In the genomic region with DNA sequence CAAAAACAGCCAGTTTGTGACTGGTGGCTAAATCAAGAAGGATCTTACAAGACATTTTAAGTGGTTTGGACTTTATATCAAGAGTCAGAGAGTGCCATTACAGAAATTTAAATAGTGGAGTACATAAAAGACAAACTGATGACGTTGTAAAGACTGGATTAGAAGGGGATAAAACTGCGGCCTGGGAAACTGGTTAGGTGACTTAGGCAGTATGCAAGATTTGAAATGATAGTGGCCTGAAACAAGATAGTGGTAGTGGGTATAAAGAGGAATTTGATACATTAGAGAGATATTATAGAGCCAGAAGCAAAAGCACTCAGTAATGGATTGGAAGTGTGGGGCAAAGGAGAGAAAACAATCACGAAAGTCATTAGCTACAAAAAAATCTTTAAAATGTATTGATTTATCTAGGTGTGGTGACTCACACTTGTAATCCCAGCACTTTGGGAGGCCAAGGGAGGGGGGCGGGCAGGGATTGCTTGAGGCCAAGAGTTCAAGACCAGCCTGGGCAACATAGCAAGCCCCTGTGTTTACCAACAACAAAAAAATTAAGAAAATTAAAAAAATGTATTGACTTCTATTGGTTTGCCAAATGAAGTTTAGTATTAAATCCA, we compare ENCODE assay signal across 10 cellular contexts. TPM values are rescaled to one million over a fixed set of nuclear protein-coding genes. Genes with fewer than 3 reads are reported as not detected.
DNase-seq lines count a peak whose midpoint lies in the region; TF ChIP-seq lines count a peak whose summit lies in the region.
"Had no signal": no experiment of that assay in that cellular context is flagged by ENCODE, and none has a peak within 500 bp of the region (broad histone marks: within the 10 kb centered on the region; RNA-seq: fewer than 3 reads in every experiment).

No MANE protein-coding gene starts in this region.

- no peak overlapping the region for H3K27ac ChIP-seq in CD8-positive, alpha-beta memory T cell (ENCODE audit: low read depth, low read length)
- H3K27ac ChIP-seq in GM23248: no peak overlapping the region

- peaks cover 13 to 23% (median 20%) of the 10 kb centered on the region in 3 donors for H3K4me1 Mint-ChIP-seq in CD8-positive, alpha-beta memory T cell
- peaks cover 14 to 23% (median 15%) of the 10 kb centered on the region in 3 donors for H3K4me1 Mint-ChIP-seq in IgD-negative memory B cell
- peaks cover 52% of the 10 kb centered on the region for H3K4me1 Mint-ChIP-seq in brain
- H3K4me1 Mint-ChIP-seq in nephron: peaks cover 22% of the 10 kb centered on the region

- CTCF ChIA-PET in CD8-positive, alpha-beta memory T cell (lab: Charles Lee): no interaction called here

- peaks cover 32% of the 10 kb centered on the region for H3K79me2 ChIP-seq in GM23248 (ENCODE audit: insufficient read depth)

- H3K4me3 Mint-ChIP-seq in CD8-positive, alpha-beta memory T cell: peak overlapping the region in 6 of 7 donors; percentile 12 to 96 (median 32)
- H3K4me3 Mint-ChIP-seq in IgD-negative memory B cell (peak overlapping the region in 3 of 4 donors; percentile 58 to 98 (median 61)), brain (peak overlapping the region; percentile 75 to 94 (median 90)), nephron (peak overlapping the region; percentile 73 to 86 (median 78))

- in situ Hi-C loops in GM23248 (cut with MboI): no loop called here

- no peaks in the 10 kb centered on the region for H3K36me3 ChIP-seq in CD8-positive, alpha-beta memory T cell (ENCODE audit: insufficient read depth, low read length)
- no peaks in the 10 kb centered on the region for H3K36me3 ChIP-seq in GM23248 (ENCODE audit: low read depth)

- WGBS in GM23248 (ENCODE audit: low coverage in 1 of 2, low lambda C conversion rate in 2 of 2, missing lambda C conversion rate in 2 of 2), 2 experiments: 98% methylated on average over 4 of the region's 4 CpGs

- H3K9me3 ChIP-seq in CD8-positive, alpha-beta memory T cell (ENCODE audit: low read length): no peaks in the 10 kb centered on the region
- H3K9me3 ChIP-seq in GM23248 (ENCODE audit: low read depth): no peaks in the 10 kb centered on the region

- no peak for DNase-seq in CD8-positive, alpha-beta memory T cell
- DNase-seq in GM23248 (no peak), foreskin melanocyte (no peak), NCI-H446 (lab: John Stamatoyannopoulos, UW) (no peak)
- DNase-seq in stimulated activated CD8-positive, alpha-beta memory T cell treated with anti-CD3 and anti-CD28 coated beads, Interleukin-4, amount 100 ng/mL, for 48 hours: no peak
- DNase-seq: midbrain, NCI-H226 had no signal

- no peak overlapping the region for H3K4me3 ChIP-seq in CD8-positive, alpha-beta memory T cell (ENCODE audit: low read length)
- no peak overlapping the region for H3K4me3 ChIP-seq in GM23248

- H4K20me1 ChIP-seq in GM23248 (ENCODE audit: insufficient read depth): no peaks in the 10 kb centered on the region

- POLR2A ChIA-PET in CD8-positive, alpha-beta memory T cell (lab: Charles Lee): no interaction called here

- H3F3A ChIP-seq in GM23248 (ENCODE audit: insufficient read depth): peaks cover 7% of the 10 kb centered on the region

- no peak for TF ChIP-seq CTCF in brain (conservative IDR thresholded peaks at IDR 0.05)
- TF ChIP-seq CTCF in nephron (IDR thresholded peaks at IDR 0.05; ENCODE audit: unreplicated experiment in 3 of 3): no peak

- H3K9ac ChIP-seq in GM23248: no peak overlapping the region

- peaks cover 0 to 8% (median 4%) of the 10 kb centered on the region in 3 donors for H3K36me3 Mint-ChIP-seq in CD8-positive, alpha-beta memory T cell
- H3K36me3 Mint-ChIP-seq in IgD-negative memory B cell (no peaks in the 10 kb centered on the region), brain (no peaks in the 10 kb centered on the region), nephron (ENCODE audit: low read depth) (no peaks in the 10 kb centered on the region)

- H3K27ac Mint-ChIP-seq in CD8-positive, alpha-beta memory T cell: peak overlapping the region in 1 of 8 donors; percentile 46
- H3K27ac Mint-ChIP-seq in IgD-negative memory B cell (peak overlapping the region in 1 of 3 donors; percentile 46), brain (peak overlapping the region in 4 of 5 experiments; percentile 5 to 71 (median 24)), nephron (peak overlapping the region; percentile 10 to 53 (median 48))

- H3K9me2 ChIP-seq in GM23248 (ENCODE audit: insufficient read depth): no peaks in the 10 kb centered on the region

- no peak overlapping the region for H3K4me2 ChIP-seq in GM23248 (ENCODE audit: unreplicated experiment)

- peaks cover 4% of the 10 kb centered on the region for H3K27me3 ChIP-seq in CD8-positive, alpha-beta memory T cell (ENCODE audit: insufficient read depth, low read length, poor library complexity, severe bottlenecking)
- no peaks in the 10 kb centered on the region for H3K27me3 ChIP-seq in GM23248 (replicated peaks; ENCODE audit: insufficient read depth)

- no peak overlapping the region for H2AFZ ChIP-seq in GM23248

- no peaks in the 10 kb centered on the region for H3K4me1 ChIP-seq in CD8-positive, alpha-beta memory T cell (ENCODE audit: insufficient read depth, low read length)
- peaks cover 6% of the 10 kb centered on the region; the same call in 1 of the 2 replicates for H3K4me1 ChIP-seq in GM23248 (ENCODE audit: insufficient read depth)

- H3K9me3 Mint-ChIP-seq in CD8-positive, alpha-beta memory T cell: peaks cover 0 to 2% (median 0%) of the 10 kb centered on the region in 5 donors
- H3K9me3 Mint-ChIP-seq in IgD-negative memory B cell (no peaks in the 10 kb centered on the region), brain (peaks cover 0 to 1% (median 0%) of the 10 kb centered on the region in 5 experiments), nephron (no peaks in the 10 kb centered on the region)

- H3K27me3 Mint-ChIP-seq in CD8-positive, alpha-beta memory T cell: peaks cover 15 to 20% of the 10 kb centered on the region in 2 donors
- H3K27me3 Mint-ChIP-seq in IgD-negative memory B cell (peaks cover 43% of the 10 kb centered on the region), brain (peaks cover 3% of the 10 kb centered on the region), nephron (ENCODE audit: low read depth) (peaks cover 5% of the 10 kb centered on the region)

RNA-seq across cellular contexts. Expression of gene MYO6, which starts 1.6 kb away (rescaled TPM):
- 1 to 10 TPM; 5.4 to 5.8 TPM for total RNA-seq in CD8-positive, alpha-beta memory T cell
- polyA plus RNA-seq in CD8-positive, alpha-beta memory T cell: 6.5 TPM
- polyA plus RNA-seq in IgD-negative memory B cell: 0.23 TPM
- 25.5 TPM for polyA plus RNA-seq in brain (ENCODE audit: insufficient read depth, low read depth, low replicate concordance)
- total RNA-seq in GM23248 (2014; rRNA removed; shearing (Covaris generic)): 10.0 and 10.9 TPM in 2 replicates
- polyA plus RNA-seq in GM23248 (2016; fragmentation: Nextera tagmentation; extraction: Ambion mirVana): 24.2 and 25.8 TPM in 2 replicates

Comparison
In these comparisons a context has a peak if more than half of its experiments do, and no peak if none do; other contexts are left out.
1. H3K4me3 Mint-ChIP-seq: peak in every context shown above with its lines; median percentile 90 in brain; 78 in nephron; 61 in IgD-negative memory B cell; 32 in CD8-positive, alpha-beta memory T cell.